ENCODE assay signal across 20 cellular contexts in genomic region chr15:30041868-30042267, GRCh38. TPM values are rescaled to one million over a fixed set of nuclear protein-coding genes. Genes with fewer than 3 reads are reported as not detected.
DNase-seq lines count a peak whose midpoint lies in the region.
"Had no signal": no experiment of that assay in that cellular context is flagged by ENCODE, and none has a peak within 500 bp of the region (broad histone marks: within the 10 kb centered on the region; RNA-seq: fewer than 3 reads in every experiment).

No MANE protein-coding gene starts in this region.

- WGBS in mesenchymal stem cell, result 94% methylated on average over 2 of the region's 3 CpGs

- no peaks in the 10 kb centered on the region for H3K36me3 ChIP-seq in mesenchymal stem cell (ENCODE audit: control insufficient read depth in 1 of 2, insufficient read depth in 2 of 2, low read depth in 1 of 2, low read length in 2 of 2)
- H3K36me3 ChIP-seq: SJCRH30 had no signal

- H3K4me3 ChIP-seq in mesenchymal stem cell (ENCODE audit: insufficient read depth in 1 of 2, low read depth in 1 of 2, low read length in 2 of 2), result no peak overlapping the region
- H3K4me3 ChIP-seq: SJCRH30 had no signal

- H2BK5ac ChIP-seq in mesenchymal stem cell (ENCODE audit: low read depth, low read length, poor library complexity, severe bottlenecking), result no peak overlapping the region

- H3K9me3 ChIP-seq in mesenchymal stem cell (ENCODE audit: control insufficient read depth, low read length), result peaks cover 5% of the 10 kb centered on the region
- H3K9me3 ChIP-seq: Caco-2, SJCRH30 had no signal

- no peak overlapping the region for H3K14ac ChIP-seq in mesenchymal stem cell (ENCODE audit: low read length in 2 of 2)

- peaks cover 8% of the 10 kb centered on the region for H3K4me1 ChIP-seq in mesenchymal stem cell (ENCODE audit: control insufficient read depth, insufficient read depth, low read depth, low read length)
- H3K4me1 ChIP-seq: Caco-2, SJCRH30 had no signal

- H3K18ac ChIP-seq in mesenchymal stem cell (ENCODE audit: low read depth in 1 of 2, low read length in 2 of 2), result no peak overlapping the region

- peak; percentile 59 for DNase-seq in COLO829 (ENCODE audit: low spot score)
- DNase-seq in superior temporal gyrus (ENCODE audit: extremely low spot score), result peak; percentile 76
- DNase-seq in stimulated activated naive CD4-positive, alpha-beta T cell treated with Interleukin-2 at 50 U/mL for 16 hours (lab: John Stamatoyannopoulos, UW), result no peak
- no peak for DNase-seq in mesenchymal stem cell
- DNase-seq in ureter (ENCODE audit: low spot score), result no peak
- DNase-seq: AML-193; Caco-2; CD4-positive, alpha-beta memory T cell; GOT3; HCEC 1CT; MM.1S; NCI-H2029; NCI-H2227 treated with DMSO at 0.1 percent for 48 hours; NCI-H524; NCI-H774 had no signal

- H3K27ac ChIP-seq in cingulate gyrus (ENCODE audit: low read depth, low read length) (peak overlapping the region; percentile 86), layer of hippocampus (ENCODE audit: low read depth, low read length) (peak overlapping the region; percentile 82), mesenchymal stem cell (ENCODE audit: low read length, poor library complexity, severe bottlenecking) (no peak overlapping the region)
- H3K27ac ChIP-seq: KMS-11, SJCRH30 had no signal

- H2AK5ac ChIP-seq in mesenchymal stem cell (ENCODE audit: low read length, severe bottlenecking), result no peak overlapping the region

- H3K23ac ChIP-seq in mesenchymal stem cell (ENCODE audit: low read length in 2 of 2), result no peak overlapping the region

- H4K8ac ChIP-seq in mesenchymal stem cell (ENCODE audit: low read length), result no peak overlapping the region

- H3K4me2 ChIP-seq in mesenchymal stem cell (ENCODE audit: low read length, poor library complexity, severe bottlenecking), result no peak overlapping the region
- H3K4me2 ChIP-seq: KMS-11 had no signal

- H3K9ac ChIP-seq in mesenchymal stem cell (ENCODE audit: low read length), result no peak overlapping the region
- H3K9ac ChIP-seq: KMS-11 had no signal

- no peak overlapping the region for H4K91ac ChIP-seq in mesenchymal stem cell (ENCODE audit: low read length)

- H2BK120ac ChIP-seq in mesenchymal stem cell (ENCODE audit: low read depth, low read length), result no peak overlapping the region

- H3K79me1 ChIP-seq in mesenchymal stem cell (replicated peaks; ENCODE audit: low read length, poor library complexity, severe bottlenecking), result no peaks in the 10 kb centered on the region

- H3K27me3 ChIP-seq in layer of hippocampus (ENCODE audit: control insufficient read depth, insufficient read depth, low read length), result no peaks in the 10 kb centered on the region
- H3K27me3 ChIP-seq in mesenchymal stem cell (ENCODE audit: control insufficient read depth in 1 of 2, insufficient read depth in 1 of 2, low read length in 2 of 2), result peaks cover 0 to 21% of the 10 kb centered on the region in 2 experiments

- no peak overlapping the region for H2BK12ac ChIP-seq in mesenchymal stem cell (ENCODE audit: low read length in 2 of 2)

- no peak overlapping the region for H2AFZ ChIP-seq in mesenchymal stem cell (ENCODE audit: low read depth, low read length)

- H3K4ac ChIP-seq in mesenchymal stem cell (ENCODE audit: low read depth in 1 of 2, low read length in 2 of 2), result no peak overlapping the region

- H2BK15ac ChIP-seq in mesenchymal stem cell (ENCODE audit: low read depth, poor library complexity, severe bottlenecking), result no peak overlapping the region

RNA-seq across cellular contexts. Expression of gene GOLGA8J, which starts 40.9 kb away (rescaled TPM):
- not detected for polyA plus RNA-seq in mesenchymal stem cell (2013, experiment 1 of 2)
- polyA plus RNA-seq in mesenchymal stem cell (2013, experiment 2 of 2), result not detected
- total RNA-seq in ureter, result not detected
- total RNA-seq: Caco-2, SJCRH30 had no signal
- polyA plus RNA-seq: CD4-positive, alpha-beta memory T cell; IgD-negative memory B cell had no signal

Comparison
In these comparisons a context has a peak if more than half of its experiments do, and no peak if none do; other contexts are left out.
1. DNase-seq: peak in COLO829 (single experiment) and superior temporal gyrus (single experiment); none in stimulated activated naive CD4-positive, alpha-beta T cell treated with Interleukin-2 at 50 U/mL for 16 hours (single experiment), mesenchymal stem cell (single experiment) and ureter (single experiment).